Comparison of ENCODE assay signal across 10 cellular contexts in genomic region chr3:122576174-122576940, GRCh38. TPM values are rescaled to one million over a fixed set of nuclear protein-coding genes. Genes with fewer than 3 reads are reported as not detected.
A peak's percentile ranks its signal among the peaks of the same experiment; 100 is the strongest.
DNase-seq lines count a peak whose midpoint lies in the region; ATAC-seq, FAIRE-seq and TF ChIP-seq lines count a peak whose summit lies in the region.
"Had no signal": no experiment of that assay in that cellular context is flagged by ENCODE, and none has a peak within 500 bp of the region (broad histone marks: within the 10 kb centered on the region; RNA-seq: fewer than 3 reads in every experiment).

No MANE protein-coding gene starts in this region.

- POLR2A ChIA-PET in HEK293T (lab: Yijun Ruan, JAX) = no interaction called here

- CTCF ChIA-PET in HEK293T (lab: Yijun Ruan, JAX) = interaction anchor here (0.6 kb wide), 1 partner anchor 953 kb away, joined by 4 read pairs; no protein-coding TSS in a partner anchor

- no peak for FAIRE-seq in D721Med (lab: Jason Lieb, UNC)
- FAIRE-seq: endothelial cell of umbilical vein, K562 had no signal

- TF ChIP-seq CTCF in D721Med (IDR thresholded peaks at IDR 0.05; ENCODE audit: insufficient read depth, missing control alignments) = no peak

- DNase-seq in NCI-H2107 treated with DMSO at 0.1 percent for 48 hours (lab: John Stamatoyannopoulos, UW; ENCODE audit: unreplicated experiment) = peak; percentile 78
- DNase-seq in left lobe of liver (ENCODE audit: low spot score) = no peak
- no peak for DNase-seq in HEK293T (ENCODE audit: extremely low spot score)
- no peak for DNase-seq in NCI-H1436 (lab: John Stamatoyannopoulos, UW)
- DNase-seq in D721Med (ENCODE audit: insufficient read length, low spot score) = no peak
- no peak for DNase-seq in NCI-H1105 (lab: John Stamatoyannopoulos, UW)

- ATAC-seq in GM18517 (IDR thresholded peaks at IDR 0.05; ENCODE audit: unreplicated experiment) = peak; percentile 83
- ATAC-seq in GM21825 (IDR thresholded peaks at IDR 0.05; ENCODE audit: unreplicated experiment) = peak; percentile 79
- peak; percentile 28 for ATAC-seq in left lobe of liver
- ATAC-seq: K562 had no signal

TF ChIP-seq in HEK293T, 16 proteins besides CTCF, POLR2A, EP300 and RAD21:
- no peak for TF ChIP-seq SUZ12 (IDR thresholded peaks at IDR 0.05)

RNA-seq across cellular contexts. Expression of gene PARP15, which starts 1.1 kb away (rescaled TPM):
- 1.0 TPM for total RNA-seq in left lobe of liver

RNA-seq across cellular contexts. Expression of gene DTX3L, which starts 12.2 kb away (rescaled TPM):
- total RNA-seq in left lobe of liver = 31.1 TPM

RNA-seq across cellular contexts. Expression of gene PARP9, which starts 12.3 kb away (rescaled TPM):
- total RNA-seq in left lobe of liver = 39.0 TPM

Comparison
In these comparisons a context has a peak if more than half of its experiments do, and no peak if none do; other contexts are left out.
1. ATAC-seq: peak in every context shown above with its lines; median percentile 83 in GM18517; 79 in GM21825; 28 in left lobe of liver.